Comparison of ENCODE assay signal across 27 cellular contexts in the genomic region with DNA sequence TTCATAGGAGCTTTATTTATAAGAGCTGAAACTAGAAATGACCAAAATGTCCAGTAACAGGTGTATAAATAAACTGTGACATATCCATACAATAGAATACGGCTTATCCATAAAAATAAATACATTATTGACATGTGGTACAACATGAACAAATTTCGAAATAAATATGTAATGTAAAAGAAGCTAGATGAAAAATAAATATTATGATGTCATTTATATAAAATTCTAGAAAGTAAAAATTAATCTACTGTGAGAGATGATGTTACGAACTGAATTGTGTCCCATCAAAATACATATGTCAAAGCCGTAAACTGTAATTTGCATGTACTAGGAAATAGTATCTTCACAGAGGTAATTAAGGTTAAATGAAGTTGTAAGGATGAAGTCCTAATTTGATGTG.
DNase-seq lines count a peak whose midpoint lies in the region; ATAC-seq, FAIRE-seq and TF ChIP-seq lines count a peak whose summit lies in the region.
"Had no signal": no experiment of that assay in that cellular context is flagged by ENCODE, and none has a peak within 500 bp of the region (broad histone marks: within the 10 kb centered on the region; RNA-seq: fewer than 3 reads in every experiment).

No MANE protein-coding gene starts in this region.

- no peak overlapping the region for H3K27ac Mint-ChIP-seq in activated T-cell treated with anti-CD3 and anti-CD28 coated beads, Interleukin-2, amount 50 U/mL, for 24 hours
- H3K27ac Mint-ChIP-seq: CD14-positive monocyte; CD4-positive, alpha-beta memory T cell; CD4-positive, CD25-positive, alpha-beta regulatory T cell had no signal

- no peaks in the 10 kb centered on the region for H3K4me1 Mint-ChIP-seq in activated T-cell treated with anti-CD3 and anti-CD28 coated beads, Interleukin-2, amount 50 U/mL, for 24 hours (ENCODE audit: low read depth)
- H3K4me1 Mint-ChIP-seq: CD14-positive monocyte; CD4-positive, alpha-beta memory T cell; CD4-positive, CD25-positive, alpha-beta regulatory T cell; CD8-positive, alpha-beta memory T cell had no signal

- H3K27ac ChIP-seq in HepG2 (ENCODE audit: extremely low read length, insufficient read depth, low read length) (no peak overlapping the region), right lobe of liver (no peak overlapping the region), pancreas (no peak overlapping the region)
- H3K27ac ChIP-seq: 22Rv1, BLaER1 had no signal

- H4K20me1 ChIP-seq in HepG2 (ENCODE audit: insufficient read depth, low read length): no peaks in the 10 kb centered on the region
- H4K20me1 ChIP-seq: BLaER1 had no signal

- H3K27me3 ChIP-seq in HepG2 (ENCODE audit: control insufficient read depth in 1 of 2, insufficient read depth in 2 of 2, low read length in 2 of 2) (no peaks in the 10 kb centered on the region), right lobe of liver (no peaks in the 10 kb centered on the region), pancreas (no peaks in the 10 kb centered on the region)
- H3K27me3 ChIP-seq: BE2C, BLaER1 had no signal

- 38% methylated on average over 4 of the region's 4 CpGs for WGBS in HepG2 (ENCODE audit: low lambda C conversion rate)
- WGBS in right lobe of liver (ENCODE audit: insufficient coverage, low coverage, low lambda C conversion rate, missing lambda C conversion rate): 62% methylated on average over 4 of the region's 4 CpGs
- WGBS in pancreas, 2 donors: 77 to 82% methylated on average over 4 of the region's 4 CpGs

- FAIRE-seq in HepG2 (lab: Jason Lieb, UNC): no peak
- peak; percentile 16 for FAIRE-seq in RCC 7860 (lab: Jason Lieb, UNC)
- FAIRE-seq in pancreas (lab: Jason Lieb, UNC): peak; percentile 29
- FAIRE-seq: GM12878, GM12892, GM18507, GM19239 had no signal

- TF ChIP-seq RAD21 in HepG2 (CRISPR knock-in tag; IDR thresholded peaks at IDR 0.05): no peak

- CTCF ChIA-PET in HepG2 (lab: Yijun Ruan, JAX; ENCODE audit: low intra/inter-chr PET ratio, low total read pairs): no interaction called here

- H3K27me3 Mint-ChIP-seq in activated T-cell treated with anti-CD3 and anti-CD28 coated beads, Interleukin-2, amount 50 U/mL, for 24 hours: no peaks in the 10 kb centered on the region
- H3K27me3 Mint-ChIP-seq: CD4-positive, alpha-beta memory T cell; CD4-positive, CD25-positive, alpha-beta regulatory T cell; CD8-positive, alpha-beta memory T cell had no signal

- H3K4me1 ChIP-seq in HepG2 (ENCODE audit: insufficient read depth, low read length) (no peaks in the 10 kb centered on the region), right lobe of liver (no peaks in the 10 kb centered on the region), pancreas (peaks cover 0 to 3% (median 1%) of the 10 kb centered on the region in 3 donors)
- H3K4me1 ChIP-seq: BE2C, BLaER1 had no signal

- no peaks in the 10 kb centered on the region for H3K36me3 Mint-ChIP-seq in activated T-cell treated with anti-CD3 and anti-CD28 coated beads, Interleukin-2, amount 50 U/mL, for 24 hours (ENCODE audit: low read depth)
- H3K36me3 Mint-ChIP-seq: CD14-positive monocyte; CD4-positive, alpha-beta memory T cell; CD4-positive, CD25-positive, alpha-beta regulatory T cell; CD8-positive, alpha-beta memory T cell had no signal

- no TSS peak for BruUV-seq in HepG2 (replicated peaks; lab: Mats Ljungman, UMichigan)

- no peak overlapping the region for H3K4me2 ChIP-seq in HepG2 (ENCODE audit: low read depth, low read length)
- H3K4me2 ChIP-seq: BLaER1 had no signal

- TF ChIP-seq POLR2A in HepG2 (IDR thresholded peaks at IDR 0.05; ENCODE audit: insufficient read depth in 1 of 2, low read depth in 2 of 2, low read length in 2 of 2): no peak
- TF ChIP-seq POLR2A in right lobe of liver (IDR thresholded peaks at IDR 0.05): no peak

- no peak for ATAC-seq in HepG2
- no peak for ATAC-seq in right lobe of liver
- no peak for ATAC-seq in pancreas
- ATAC-seq: GM12878 had no signal

- H3K9ac ChIP-seq in HepG2 (ENCODE audit: insufficient read depth, low read depth, low read length): no peak overlapping the region
- H3K9ac ChIP-seq: BLaER1 had no signal

- no peaks in the 10 kb centered on the region for H3K79me2 ChIP-seq in HepG2 (ENCODE audit: insufficient read depth, low read length)

- DNase-seq in HepG2 (ENCODE audit: low spot score) (no peak), right lobe of liver (no peak), RCC 7860 (ENCODE audit: low spot score) (no peak), pancreas (no peak), NCI-H524 (lab: John Stamatoyannopoulos, UW) (no peak)
- no peak for DNase-seq in activated T-cell treated with anti-CD3 and anti-CD28 coated beads, Interleukin-2, amount 50 U/mL, for 24 hours
- DNase-seq: ACHN; BE2C; C1 segment of cervical spinal cord; CD4-positive, alpha-beta memory T cell; CD4-positive, CD25-positive, alpha-beta regulatory T cell; CD8-positive, alpha-beta memory T cell; COR-L47; DMS 273 treated with DMSO at 0.1 percent for 48 hours; DMS153; DMS53; DMS79; DND-41; EL; GDM1 had no signal

- in situ Hi-C loops in HepG2 (cut with HindIII; ENCODE audit: extremely low pct_ligation_motif_present, low pct_unique_long_range_greater_than_20kb): no loop called here

- H3K9me3 Mint-ChIP-seq in activated T-cell treated with anti-CD3 and anti-CD28 coated beads, Interleukin-2, amount 50 U/mL, for 24 hours: peaks cover 9% of the 10 kb centered on the region

- intact Hi-C loops in HepG2 (cut with micrococcal nuclease; ENCODE audit: unreplicated experiment) (no loop called here), right lobe of liver (cut with DNase I) (no loop called here), pancreas (cut with DNase I) (no loop called here)

- H2AFZ ChIP-seq in HepG2 (ENCODE audit: low read length): no peak overlapping the region

- H3K4me3 Mint-ChIP-seq in activated T-cell treated with anti-CD3 and anti-CD28 coated beads, Interleukin-2, amount 50 U/mL, for 24 hours: no peak overlapping the region
- H3K4me3 Mint-ChIP-seq: CD14-positive monocyte; CD4-positive, alpha-beta memory T cell; CD4-positive, CD25-positive, alpha-beta regulatory T cell; CD8-positive, alpha-beta memory T cell had no signal

- no peaks in the 10 kb centered on the region for H3K9me3 ChIP-seq in HepG2 (ENCODE audit: low read length)
- H3K9me3 ChIP-seq in right lobe of liver: no peaks in the 10 kb centered on the region
- no peaks in the 10 kb centered on the region for H3K9me3 ChIP-seq in pancreas
- H3K9me3 ChIP-seq: BE2C, BLaER1 had no signal

- H3K4me3 ChIP-seq in HepG2 (replicated peaks in 1 of 3; ENCODE audit: insufficient read depth in 1 of 3, low read depth in 2 of 3, low read length in 3 of 3) (no peak overlapping the region), right lobe of liver (no peak overlapping the region), pancreas (no peak overlapping the region)
- H3K4me3 ChIP-seq: BLaER1, GM12878 had no signal

- TF ChIP-seq CTCF in HepG2 (CRISPR knock-in tag; IDR thresholded peaks at IDR 0.05): no peak
- TF ChIP-seq CTCF in right lobe of liver (IDR thresholded peaks at IDR 0.05): no peak
- TF ChIP-seq CTCF in pancreas (IDR thresholded peaks at IDR 0.05): no peak

- H3K36me3 ChIP-seq in HepG2 (replicated peaks in 1 of 2; ENCODE audit: control insufficient read depth in 1 of 2, insufficient read depth in 2 of 2, low read length in 2 of 2) (no peaks in the 10 kb centered on the region), right lobe of liver (no peaks in the 10 kb centered on the region), pancreas (no peaks in the 10 kb centered on the region)
- H3K36me3 ChIP-seq: BE2C, BLaER1 had no signal

- POLR2A ChIA-PET in HepG2 (lab: Yijun Ruan, JAX): no interaction called here

- TF ChIP-seq EP300 in HepG2 (IDR thresholded peaks at IDR 0.05; ENCODE audit: low read depth in 2 of 2, low read length in 2 of 2): no peak
- no peak for TF ChIP-seq EP300 in HepG2 (CRISPR knock-in tag; IDR thresholded peaks at IDR 0.05; ENCODE audit: borderline replicate concordance)

TF ChIP-seq in HepG2, 621 proteins besides CTCF, POLR2A, EP300 and RAD21:
- TF ChIP-seq ATF7 (IDR thresholded peaks at IDR 0.05): peak; percentile 74
- no peak for TF ChIP-seq ATF7 (CRISPR knock-in tag; IDR thresholded peaks at IDR 0.05)
- TF ChIP-seq, protein P1, sequence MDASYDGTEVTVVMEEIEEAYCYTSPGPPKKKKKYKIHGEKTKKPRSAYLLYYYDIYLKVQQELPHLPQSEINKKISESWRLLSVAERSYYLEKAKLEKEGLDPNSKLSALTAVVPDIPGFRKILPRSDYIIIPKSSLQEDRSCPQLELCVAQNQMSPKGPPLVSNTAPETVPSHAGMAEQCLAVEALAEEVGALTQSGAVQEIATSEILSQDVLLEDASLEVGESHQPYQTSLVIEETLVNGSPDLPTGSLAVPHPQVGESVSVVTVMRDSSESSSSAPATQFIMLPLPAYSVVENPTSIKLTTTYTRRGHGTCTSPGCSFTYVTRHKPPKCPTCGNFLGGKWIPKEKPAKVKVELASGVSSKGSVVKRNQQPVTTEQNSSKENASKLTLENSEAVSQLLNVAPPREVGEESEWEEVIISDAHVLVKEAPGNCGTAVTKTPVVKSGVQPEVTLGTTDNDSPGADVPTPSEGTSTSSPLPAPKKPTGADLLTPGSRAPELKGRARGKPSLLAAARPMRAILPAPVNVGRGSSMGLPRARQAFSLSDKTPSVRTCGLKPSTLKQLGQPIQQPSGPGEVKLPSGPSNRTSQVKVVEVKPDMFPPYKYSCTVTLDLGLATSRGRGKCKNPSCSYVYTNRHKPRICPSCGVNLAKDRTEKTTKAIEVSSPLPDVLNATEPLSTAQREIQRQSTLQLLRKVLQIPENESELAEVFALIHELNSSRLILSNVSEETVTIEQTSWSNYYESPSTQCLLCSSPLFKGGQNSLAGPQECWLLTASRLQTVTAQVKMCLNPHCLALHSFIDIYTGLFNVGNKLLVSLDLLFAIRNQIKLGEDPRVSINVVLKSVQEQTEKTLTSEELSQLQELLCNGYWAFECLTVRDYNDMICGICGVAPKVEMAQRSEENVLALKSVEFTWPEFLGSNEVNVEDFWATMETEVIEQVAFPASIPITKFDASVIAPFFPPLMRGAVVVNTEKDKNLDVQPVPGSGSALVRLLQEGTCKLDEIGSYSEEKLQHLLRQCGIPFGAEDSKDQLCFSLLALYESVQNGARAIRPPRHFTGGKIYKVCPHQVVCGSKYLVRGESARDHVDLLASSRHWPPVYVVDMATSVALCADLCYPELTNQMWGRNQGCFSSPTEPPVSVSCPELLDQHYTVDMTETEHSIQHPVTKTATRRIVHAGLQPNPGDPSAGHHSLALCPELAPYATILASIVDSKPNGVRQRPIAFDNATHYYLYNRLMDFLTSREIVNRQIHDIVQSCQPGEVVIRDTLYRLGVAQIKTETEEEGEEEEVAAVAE (CRISPR knock-in tag; IDR thresholded peaks at IDR 0.05; ENCODE audit: borderline replicate concordance): no peak
